22 cellular contexts compared by ENCODE assay signal in genomic region chr2:24925815-24926214, GRCh38. TPM values are rescaled to one million over a fixed set of nuclear protein-coding genes. Genes with fewer than 3 reads are reported as not detected.
DNase-seq lines count a peak whose midpoint lies in the region; ATAC-seq, FAIRE-seq and TF ChIP-seq lines count a peak whose summit lies in the region.
"Had no signal": no experiment of that assay in that cellular context is flagged by ENCODE, and none has a peak within 500 bp of the region (broad histone marks: within the 10 kb centered on the region; RNA-seq: fewer than 3 reads in every experiment).

No MANE protein-coding gene starts in this region.

- H3K9ac ChIP-seq in OCI-LY1 (ENCODE audit: low read length) = no peak overlapping the region
- no peak overlapping the region for H3K9ac ChIP-seq in K562 (ENCODE audit: insufficient read depth in 1 of 2, low read depth in 2 of 2, low read length in 2 of 2)

- CTCF ChIA-PET in activated CD8-positive, alpha-beta memory T cell treated with anti-CD3 and anti-CD28 coated beads, Interleukin-2, amount 10 ng/mL, durations not matched to agents 7 days and 5 days (lab: Charles Lee) = no interaction called here
- CTCF ChIA-PET in K562 (lab: Yijun Ruan, JAX; ENCODE audit: low intra/inter-chr PET ratio) = no interaction called here

- peaks cover 8% of the 10 kb centered on the region for H3K4me1 Mint-ChIP-seq in activated CD8-positive, alpha-beta memory T cell treated with anti-CD3 and anti-CD28 coated beads, Interleukin-2, amount 10 ng/mL, durations not matched to agents 7 days and 5 days

- H3K79me2 ChIP-seq in OCI-LY1 (ENCODE audit: insufficient read depth, low read length) (no peaks in the 10 kb centered on the region), K562 (ENCODE audit: control insufficient read depth, insufficient read depth, low read length) (no peaks in the 10 kb centered on the region)

- intact Hi-C loops in K562 (cut with micrococcal nuclease) = no loop called here

- ATAC-seq in activated CD8-positive, alpha-beta memory T cell treated with anti-CD3 and anti-CD28 coated beads, Interleukin-2, amount 10 ng/mL, durations not matched to agents 7 days and 5 days = no peak
- no peak for ATAC-seq in K562
- ATAC-seq in activated naive CD4-positive, alpha-beta T cell treated with anti-CD3 and anti-CD28 coated beads, Interleukin-2, amount 50 U/mL, for 72 hours = no peak
- no peak for ATAC-seq in GM19328 (IDR thresholded peaks at IDR 0.05; ENCODE audit: unreplicated experiment)

- TF ChIP-seq POLR2A in K562 (conservative IDR thresholded peaks at IDR 0.05) (no peak), tibial nerve (IDR thresholded peaks at IDR 0.05) (no peak)

- no peaks in the 10 kb centered on the region for H3K36me3 Mint-ChIP-seq in activated CD8-positive, alpha-beta memory T cell treated with anti-CD3 and anti-CD28 coated beads, Interleukin-2, amount 10 ng/mL, durations not matched to agents 7 days and 5 days
- H3K36me3 Mint-ChIP-seq in activated naive CD4-positive, alpha-beta T cell treated with anti-CD3 and anti-CD28 coated beads, Interleukin-2, amount 50 U/mL, for 72 hours = no peaks in the 10 kb centered on the region
- H3K36me3 Mint-ChIP-seq: CD4-positive, CD25-positive, alpha-beta regulatory T cell; IgD-negative memory B cell had no signal

- TF ChIP-seq RAD21 in K562 (CRISPR knock-in tag; conservative IDR thresholded peaks at IDR 0.05 in 1 of 2, IDR thresholded peaks at IDR 0.05 in 1 of 2) = no peak

- no peaks in the 10 kb centered on the region for H3K36me3 ChIP-seq in OCI-LY1 (ENCODE audit: insufficient read depth, low read length)
- H3K36me3 ChIP-seq in K562 (ENCODE audit: control insufficient read depth, insufficient read depth, low read length) = no peaks in the 10 kb centered on the region; the same call in 2 of the 3 replicates
- H3K36me3 ChIP-seq in tibial nerve = no peaks in the 10 kb centered on the region
- H3K36me3 ChIP-seq in MG63 = no peaks in the 10 kb centered on the region
- H3K36me3 ChIP-seq: BE2C, SJSA1 had no signal

- H3K4me2 ChIP-seq in OCI-LY1 (ENCODE audit: low read length) (peak overlapping the region; percentile 58; the same call in 1 of the 2 replicates), K562 (ENCODE audit: insufficient read depth, low read length) (no peak overlapping the region)
- H3K4me2 ChIP-seq: PC-9 had no signal

- TF ChIP-seq EP300 in K562 (IDR thresholded peaks at IDR 0.05; ENCODE audit: low read length) (no peak), tibial nerve (IDR thresholded peaks at IDR 0.05) (no peak)

- no peak overlapping the region for H3K27ac Mint-ChIP-seq in activated CD8-positive, alpha-beta memory T cell treated with anti-CD3 and anti-CD28 coated beads, Interleukin-2, amount 10 ng/mL, durations not matched to agents 7 days and 5 days
- no peak overlapping the region for H3K27ac Mint-ChIP-seq in activated naive CD4-positive, alpha-beta T cell treated with anti-CD3 and anti-CD28 coated beads, Interleukin-2, amount 50 U/mL, for 72 hours
- H3K27ac Mint-ChIP-seq: IgD-negative memory B cell had no signal

- H3K4me3 Mint-ChIP-seq in activated CD8-positive, alpha-beta memory T cell treated with anti-CD3 and anti-CD28 coated beads, Interleukin-2, amount 10 ng/mL, durations not matched to agents 7 days and 5 days = no peak overlapping the region

- H3K4me1 ChIP-seq in OCI-LY1 (ENCODE audit: insufficient read depth, low read length, severe bottlenecking) (peaks cover 23% of the 10 kb centered on the region), K562 (replicated peaks in 1 of 2; ENCODE audit: control insufficient read depth in 2 of 2, insufficient read depth in 2 of 2, low read length in 2 of 2) (peaks cover 17 to 31% of the 10 kb centered on the region in 2 experiments; a peak in 4 of 5 replicates), tibial nerve (peaks cover 0 to 26% (median 13%) of the 10 kb centered on the region in 4 donors)
- H3K4me1 ChIP-seq: BE2C had no signal

- no peaks in the 10 kb centered on the region for H3F3A ChIP-seq in OCI-LY1 (ENCODE audit: insufficient read depth, low read length)

- POLR2A ChIA-PET in K562 (lab: Yijun Ruan, JAX) = no interaction called here

- H3K9me1 ChIP-seq in K562 (ENCODE audit: control insufficient read depth, insufficient read depth, low read length) = no peaks in the 10 kb centered on the region

- no peaks in the 10 kb centered on the region for H4K20me1 ChIP-seq in OCI-LY1 (ENCODE audit: insufficient read depth, low read length)
- no peaks in the 10 kb centered on the region for H4K20me1 ChIP-seq in K562 (replicated peaks; ENCODE audit: control insufficient read depth, insufficient read depth, low read length)

- DNase-seq in activated CD8-positive, alpha-beta memory T cell treated with anti-CD3 and anti-CD28 coated beads for 24 hours = peak; percentile 51
- no peak for DNase-seq in activated CD8-positive, alpha-beta memory T cell treated with anti-CD3 and anti-CD28 coated beads, Interleukin-2, amount 10 ng/mL, durations not matched to agents 7 days and 5 days
- DNase-seq in K562 (ENCODE audit: extremely low read depth in 1 of 4, low spot score in 3 of 4) (no peak), tibial nerve (ENCODE audit: low spot score in 2 of 2) (no peak), MG63 (no peak)
- no peak for DNase-seq in activated naive CD4-positive, alpha-beta T cell treated with anti-CD3 and anti-CD28 coated beads, Interleukin-2, amount 50 U/mL, for 72 hours (ENCODE audit: low spot score in 2 of 2)
- DNase-seq: ACHN, BE2C, COR-L47, NCI-H1105, NCI-H1436 treated with DMSO at 0.1 percent for 48 hours, NCI-H187 treated with DMSO at 0.1 percent for 48 hours, NCI-H524, NCI-H748 treated with DMSO at 0.1 percent for 48 hours, PC-9 had no signal

- no peaks in the 10 kb centered on the region for H3K9me3 Mint-ChIP-seq in activated CD8-positive, alpha-beta memory T cell treated with anti-CD3 and anti-CD28 coated beads, Interleukin-2, amount 10 ng/mL, durations not matched to agents 7 days and 5 days (ENCODE audit: low read depth)
- H3K9me3 Mint-ChIP-seq in activated naive CD4-positive, alpha-beta T cell treated with anti-CD3 and anti-CD28 coated beads, Interleukin-2, amount 50 U/mL, for 72 hours = no peaks in the 10 kb centered on the region
- H3K9me3 Mint-ChIP-seq: IgD-negative memory B cell had no signal

- no peak overlapping the region for H2AFZ ChIP-seq in OCI-LY1 (ENCODE audit: low read length)
- H2AFZ ChIP-seq in K562 (ENCODE audit: low read depth, low read length) = no peak overlapping the region
- H2AFZ ChIP-seq: PC-9 had no signal

- TF ChIP-seq CTCF in OCI-LY1 (IDR thresholded peaks at IDR 0.05; ENCODE audit: low read length) (no peak), K562 (IDR thresholded peaks at IDR 0.05 in 2 of 3, conservative IDR thresholded peaks at IDR 0.05 in 1 of 3; ENCODE audit: insufficient read depth in 2 of 3, low read depth in 1 of 3, low read length in 3 of 3) (no peak), tibial nerve (IDR thresholded peaks at IDR 0.05) (no peak)

- H3K27me3 ChIP-seq in OCI-LY1 (ENCODE audit: insufficient read depth, low read length) (no peaks in the 10 kb centered on the region), K562 (ENCODE audit: control insufficient read depth in 2 of 2, insufficient read depth in 2 of 2, low read length in 2 of 2) (no peaks in the 10 kb centered on the region), tibial nerve (no peaks in the 10 kb centered on the region), MG63 (no peaks in the 10 kb centered on the region)
- H3K27me3 ChIP-seq: BE2C, SJSA1 had no signal

- in situ Hi-C loops in K562 (cut with MboI) = no loop called here

- H3K9me3 ChIP-seq in OCI-LY1 (ENCODE audit: low read length) (no peaks in the 10 kb centered on the region), K562 (replicated peaks; ENCODE audit: control insufficient read depth, insufficient read depth, low read depth, low read length) (no peaks in the 10 kb centered on the region), tibial nerve (no peaks in the 10 kb centered on the region), MG63 (no peaks in the 10 kb centered on the region)
- H3K9me3 ChIP-seq: BE2C, SJSA1 had no signal

- H3K27ac ChIP-seq in OCI-LY1 (ENCODE audit: low read depth, low read length, poor library complexity, severe bottlenecking) (no peak overlapping the region), K562 (ENCODE audit: extremely low read depth, low read depth, low read length) (no peak overlapping the region), tibial nerve (peak overlapping the region; percentile 70 to 86 (median 82))
- H3K27ac ChIP-seq: 22Rv1, PC-9, SJSA1 had no signal

- no TSS peak for BruUV-seq in K562 (replicated peaks; lab: Mats Ljungman, UMichigan)

- H3K4me3 ChIP-seq in OCI-LY1 (ENCODE audit: low read depth, low read length, poor library complexity, severe bottlenecking) = peak overlapping the region; percentile 42
- no peak overlapping the region for H3K4me3 ChIP-seq in K562
- H3K4me3 ChIP-seq in tibial nerve = no peak overlapping the region
- H3K4me3 ChIP-seq in MG63 = no peak overlapping the region
- H3K4me3 ChIP-seq: PC-9, SJSA1 had no signal

- peak; percentile 48 for FAIRE-seq in K562 (lab: Jason Lieb, UNC)
- FAIRE-seq: H54 had no signal

- H3K27me3 Mint-ChIP-seq in activated CD8-positive, alpha-beta memory T cell treated with anti-CD3 and anti-CD28 coated beads, Interleukin-2, amount 10 ng/mL, durations not matched to agents 7 days and 5 days = no peaks in the 10 kb centered on the region

- WGBS in K562 (ENCODE audit: insufficient coverage, low coverage, missing lambda C conversion rate) = 78% methylated on average over 10 of the region's 10 CpGs
- 93 to 96% methylated on average over 10 of the region's 10 CpGs for WGBS in tibial nerve, 2 donors

- no peaks in the 10 kb centered on the region for H3K9me2 ChIP-seq in OCI-LY1 (ENCODE audit: low read depth, low read length)

RNA-seq across cellular contexts. Expression of gene ADCY3, which starts 5.8 kb away (rescaled TPM):
- 10 to 100 TPM; 81.4 to 85.0 TPM for total RNA-seq in activated CD8-positive, alpha-beta memory T cell treated with anti-CD3 and anti-CD28 coated beads, Interleukin-2, amount 10 ng/mL, durations not matched to agents 7 days and 5 days
- 110 and 220 TPM in 2 replicates for total RNA-seq in K562 (2011; cell fraction: chromatin; rRNA removed; ENCODE audit: low replicate concordance)
- total RNA-seq in K562 (2011; cell fraction: nucleolus; rRNA removed) = 147 and 161 TPM in 2 replicates
- total RNA-seq in K562 (2011; cell fraction: nucleoplasm; rRNA removed) = 106 and 109 TPM in 2 replicates
- 21.8 and 34.0 TPM in 2 replicates for total RNA-seq in K562 (2014; rRNA removed)
- total RNA-seq in K562 (2014; rRNA removed; fragmentation: Illumina TruSeq; extraction: Trizol) = 23.8 and 26.3 TPM in 2 replicates
- 20.2 and 21.5 TPM in 2 replicates for total RNA-seq in K562 (2015; rRNA removed; fragmentation: Illumina TruSeq; extraction: Trizol)
- 51.5 and 54.8 TPM in 2 replicates for total RNA-seq in K562 (2021)
- 36.6 and 39.0 TPM in 2 replicates for polyA plus RNA-seq in K562 (2011; rRNA removed)
- polyA plus RNA-seq in K562 (2011; cell fraction: cytosol; rRNA removed) = 34.9 and 56.0 TPM in 2 replicates
- polyA plus RNA-seq in K562 (2011; cell fraction: nucleus; rRNA removed) = 171 and 243 TPM in 2 replicates
- 27.9 and 41.6 TPM in 2 replicates for polyA plus RNA-seq in K562 (2012)
- polyA plus RNA-seq in K562 (2014; fragmentation: Illumina TruSeq; extraction: Trizol) = 42.6 and 45.5 TPM in 2 replicates
- polyA plus RNA-seq in K562 (2014; fragmentation: Nextera tagmentation; extraction: Ambion mirVana) = 1 to 10 TPM; 1.5 to 2.6 TPM
- 40.9 and 47.0 TPM in 2 replicates for polyA plus RNA-seq in K562 (2014; rRNA removed)
- polyA minus RNA-seq in K562 (2011; rRNA and poly(A)+ RNA removed) = 47.4 and 65.5 TPM in 2 replicates
- polyA minus RNA-seq in K562 (2011; cell fraction: cytosol; rRNA and poly(A)+ RNA removed) = 22.6 and 27.7 TPM in 2 replicates
- 45.9 and 47.4 TPM in 2 replicates for polyA minus RNA-seq in K562 (2011; cell fraction: nucleus; rRNA and poly(A)+ RNA removed)
- total RNA-seq in tibial nerve = 100 to 1,000 TPM; 145 to 393 (median 207) TPM
- total RNA-seq in MG63 (2014; rRNA removed; shearing (Covaris generic); ENCODE audit: low replicate concordance) = 6.7 and 6.9 TPM in 2 replicates
- 10 to 100 TPM; 15.8 to 51.4 TPM for total RNA-seq in activated naive CD4-positive, alpha-beta T cell treated with anti-CD3 and anti-CD28 coated beads, Interleukin-2, amount 50 U/mL, for 72 hours

RNA-seq across cellular contexts. Expression of gene DNAJC27, which starts 45.9 kb away (rescaled TPM):
- total RNA-seq in activated CD8-positive, alpha-beta memory T cell treated with anti-CD3 and anti-CD28 coated beads, Interleukin-2, amount 10 ng/mL, durations not matched to agents 7 days and 5 days = 1 to 10 TPM; 6.5 to 8.7 TPM
- total RNA-seq in K562 (2011; cell fraction: chromatin; rRNA removed; ENCODE audit: low replicate concordance) = 4.1 and 14.7 TPM in 2 replicates
- total RNA-seq in K562 (2011; cell fraction: nucleolus; rRNA removed) = 4.2 and 4.5 TPM in 2 replicates
- total RNA-seq in K562 (2011; cell fraction: nucleoplasm; rRNA removed) = 8.4 and 12.7 TPM in 2 replicates
- 1.6 and 3.0 TPM in 2 replicates for total RNA-seq in K562 (2014; rRNA removed)
- total RNA-seq in K562 (2014; rRNA removed; fragmentation: Illumina TruSeq; extraction: Trizol) = 3.2 TPM in 2 replicates
- 2.8 and 4.0 TPM in 2 replicates for total RNA-seq in K562 (2015; rRNA removed; fragmentation: Illumina TruSeq; extraction: Trizol)
- 2.4 and 2.8 TPM in 2 replicates for total RNA-seq in K562 (2021)
- 3.8 and 4.3 TPM in 2 replicates for polyA plus RNA-seq in K562 (2011; rRNA removed)
- polyA plus RNA-seq in K562 (2011; cell fraction: cytosol; rRNA removed) = 0.60 and 2.4 TPM in 2 replicates
- polyA plus RNA-seq in K562 (2011; cell fraction: nucleus; rRNA removed) = 6.5 and 7.5 TPM in 2 replicates
- 1.3 and 1.8 TPM in 2 replicates for polyA plus RNA-seq in K562 (2012)
- 2.3 and 3.0 TPM in 2 replicates for polyA plus RNA-seq in K562 (2014; fragmentation: Illumina TruSeq; extraction: Trizol)
- 1 to 10 TPM in 1 of 2 experiments, under 1 TPM in 1; 0.53 to 1.1 TPM for polyA plus RNA-seq in K562 (2014; fragmentation: Nextera tagmentation; extraction: Ambion mirVana)
- 3.2 and 5.9 TPM in 2 replicates for polyA plus RNA-seq in K562 (2014; rRNA removed)
- polyA minus RNA-seq in K562 (2011; rRNA and poly(A)+ RNA removed) = 4.4 and 10.4 TPM in 2 replicates
- 0.46 and 2.7 TPM in 2 replicates for polyA minus RNA-seq in K562 (2011; cell fraction: cytosol; rRNA and poly(A)+ RNA removed)
- polyA minus RNA-seq in K562 (2011; cell fraction: nucleus; rRNA and poly(A)+ RNA removed) = 6.6 and 8.4 TPM in 2 replicates
- total RNA-seq in tibial nerve = 10 to 100 TPM; 12.8 to 23.4 (median 14.0) TPM
- 0.59 and 0.96 TPM in 2 replicates for total RNA-seq in MG63 (2014; rRNA removed; shearing (Covaris generic); ENCODE audit: low replicate concordance)
- 1 to 10 TPM; 6.8 to 7.3 TPM for total RNA-seq in activated naive CD4-positive, alpha-beta T cell treated with anti-CD3 and anti-CD28 coated beads, Interleukin-2, amount 50 U/mL, for 72 hours

Comparison
In these comparisons a context has a peak if more than half of its experiments do, and no peak if none do; other contexts are left out.
1. H3K27ac ChIP-seq: peak in tibial nerve (4 of 4); none in OCI-LY1 (single experiment) and K562 (single experiment).